8 cellular contexts compared by ENCODE assay signal in the genomic region with DNA sequence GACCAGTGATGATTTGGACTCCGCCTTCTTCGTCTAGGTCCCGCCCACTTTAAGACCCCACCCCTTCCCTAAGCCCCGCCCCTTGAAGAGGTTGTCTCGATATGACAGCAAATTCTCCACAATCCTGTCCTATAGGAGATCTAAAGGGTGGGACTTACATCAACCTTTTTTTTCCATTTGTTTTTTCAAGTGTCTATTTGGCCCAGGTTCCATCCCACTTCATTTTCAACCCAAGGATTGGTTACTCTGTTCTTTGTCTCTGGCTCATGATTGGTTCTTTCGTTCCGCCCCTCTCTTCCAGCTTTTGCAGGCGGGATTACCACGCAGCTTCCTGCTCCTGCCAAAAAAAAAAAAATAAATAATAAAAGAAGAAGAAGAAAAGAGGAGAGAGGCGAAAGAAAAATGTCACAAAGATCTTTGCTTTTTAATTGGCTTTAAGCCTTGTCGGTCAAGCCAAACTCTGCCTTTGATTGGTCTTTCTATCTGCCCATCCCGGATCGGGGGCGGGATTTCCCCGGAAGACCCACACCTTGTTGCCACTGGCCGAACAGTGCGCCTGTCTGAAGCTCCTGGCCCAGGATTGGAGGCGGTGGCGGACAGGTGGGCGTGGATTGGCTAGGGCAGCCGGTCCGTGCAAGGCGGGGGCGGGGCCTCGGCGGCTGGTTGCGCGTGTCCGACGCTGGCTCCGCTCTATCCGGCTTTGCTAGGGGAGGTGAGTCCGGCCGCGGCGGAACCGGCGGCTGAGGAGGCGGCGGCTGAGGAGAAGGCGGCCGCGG. TPM values are rescaled to one million over a fixed set of nuclear protein-coding genes. Genes with fewer than 3 reads are reported as not detected.
A peak's percentile ranks its signal among the peaks of the same experiment; 100 is the strongest.
DNase-seq lines count a peak whose midpoint lies in the region; ATAC-seq and TF ChIP-seq lines count a peak whose summit lies in the region.

No MANE protein-coding gene starts in this region.

- H3K9ac ChIP-seq in mammary epithelial cell (ENCODE audit: insufficient read depth, low read length) = no peak overlapping the region
- peak overlapping the region in 2 of 3 donors; percentile 83 to 85 for H3K9ac ChIP-seq in skeletal muscle tissue (ENCODE audit: low read depth in 1 of 3, low read length in 3 of 3)

- ATAC-seq in GM18873 (IDR thresholded peaks at IDR 0.05; ENCODE audit: low FRiP score, unreplicated experiment) (peak; percentile 85), HG03135 (IDR thresholded peaks at IDR 0.05; ENCODE audit: unreplicated experiment) (peak; percentile 82)

- H3K4me3 ChIP-seq in AG04449 (ENCODE audit: low read depth, low read length) = peak overlapping the region; percentile 78
- peak overlapping the region; percentile 79 to 87 (median 86) for H3K4me3 ChIP-seq in mammary epithelial cell (replicated peaks in 1 of 3; ENCODE audit: insufficient read depth in 1 of 3, low read depth in 2 of 3, low read length in 3 of 3)
- H3K4me3 ChIP-seq in iPS-18c (ENCODE audit: insufficient read depth, low read depth, low read length) = peak overlapping the region; percentile 76; the same call in 1 of the 2 replicates
- H3K4me3 ChIP-seq in skeletal muscle tissue (ENCODE audit: low read length in 3 of 3) = peak overlapping the region; percentile 67 to 81 (median 80)

- POLR2A ChIA-PET in AG04449 (lab: Yijun Ruan, JAX) = interaction anchor here (0.6 to 1.2 kb wide), 9 partner anchors 9 to 365 kb away, joined by 3 to 5 read pairs (median 4); a partner anchor contains a TSS

- BruUV-seq in mammary epithelial cell (replicated peaks; lab: Mats Ljungman, UMichigan) = no TSS peak

- H3K79me2 ChIP-seq in mammary epithelial cell (ENCODE audit: insufficient read depth, low read length) = peaks cover 44% of the 10 kb centered on the region

- dilution Hi-C loops in mammary epithelial cell (cut with HindIII; ENCODE audit: low sequenced_read_pairs) = loop anchor here (5.0 kb wide), 1 partner anchor 36 kb away; no protein-coding TSS in a partner anchor

- CTCF ChIA-PET in AG04449 (lab: Yijun Ruan, JAX) = interaction anchor here (1.2 kb wide), 1 partner anchor 210 kb away, joined by 3 read pairs; no protein-coding TSS in a partner anchor
- CTCF ChIA-PET in mammary epithelial cell (lab: Charles Lee; ENCODE audit: low non-redundant PET) = interaction anchor here (0.7 kb wide), 1 partner anchor 488 kb away, joined by 4 read pairs; no protein-coding TSS in a partner anchor

- 0% methylated on average over 15 of the region's 43 CpGs for WGBS in mammary epithelial cell (ENCODE audit: low coverage, missing lambda C conversion rate)

- DNase-seq in AG04449 (ENCODE audit: low read depth, low spot score) (peak; percentile 99), NCI-H2196 (lab: John Stamatoyannopoulos, UW; ENCODE audit: unreplicated experiment) (peak; percentile 90), mammary epithelial cell (peak; percentile 100)

- TF ChIP-seq CTCF in AG04449 (IDR thresholded peaks at IDR 0.05; ENCODE audit: insufficient read depth, low read length, missing control alignments) (no peak), VCaP (conservative IDR thresholded peaks at IDR 0.05) (no peak), mammary epithelial cell (conservative IDR thresholded peaks at IDR 0.05 in 1 of 2, IDR thresholded peaks at IDR 0.05 in 1 of 2; ENCODE audit: extremely low read depth in 1 of 2, insufficient read depth in 1 of 2, low read depth in 1 of 2, low read length in 2 of 2) (no peak)

- peak overlapping the region; percentile 86 for H2AFZ ChIP-seq in mammary epithelial cell (ENCODE audit: low read depth, low read length)

- in situ Hi-C loops in mammary epithelial cell (cut with MboI; ENCODE audit: low sequenced_read_pairs in 2 of 2) = no loop called here

- no peaks in the 10 kb centered on the region for H3K36me3 ChIP-seq in mammary epithelial cell (ENCODE audit: insufficient read depth, low read length)
- H3K36me3 ChIP-seq in skeletal muscle tissue (ENCODE audit: control insufficient read depth in 3 of 3, insufficient read depth in 3 of 3, low read length in 3 of 3) = peaks cover 0 to 3% (median 0%) of the 10 kb centered on the region in 3 donors

- H3K27me3 ChIP-seq in mammary epithelial cell (ENCODE audit: insufficient read depth, low read length) (no peaks in the 10 kb centered on the region), skeletal muscle tissue (ENCODE audit: control insufficient read depth in 3 of 3, insufficient read depth in 3 of 3, low read length in 3 of 3) (no peaks in the 10 kb centered on the region)

- intact Hi-C loops in mammary epithelial cell (cut with micrococcal nuclease) = loop anchor here (1.0 to 10.0 kb wide), 6 partner anchors 94 to 306 kb away; a partner anchor contains a TSS

- no peaks in the 10 kb centered on the region for H4K20me1 ChIP-seq in mammary epithelial cell (ENCODE audit: insufficient read depth, low read length)

- H3K9me3 ChIP-seq in mammary epithelial cell (replicated peaks; ENCODE audit: insufficient read depth, low read length) (no peaks in the 10 kb centered on the region), iPS-18c (ENCODE audit: control insufficient read depth, insufficient read depth, low read length) (no peaks in the 10 kb centered on the region), skeletal muscle tissue (ENCODE audit: control insufficient read depth in 3 of 3, low read length in 3 of 3) (no peaks in the 10 kb centered on the region)

- H3K4me2 ChIP-seq in mammary epithelial cell (ENCODE audit: insufficient read depth, low read depth, low read length) = peak overlapping the region; percentile 66

- H3K4me1 ChIP-seq in mammary epithelial cell (ENCODE audit: insufficient read depth, low read length) (peaks cover 13% of the 10 kb centered on the region), skeletal muscle tissue (ENCODE audit: control insufficient read depth in 3 of 3, insufficient read depth in 3 of 3, low read length in 3 of 3) (peaks cover 9 to 22% (median 12%) of the 10 kb centered on the region in 3 donors)

- H3K27ac ChIP-seq in VCaP (peak overlapping the region; percentile 85), mammary epithelial cell (ENCODE audit: insufficient read depth, low read depth, low read length) (peak overlapping the region; percentile 21), skeletal muscle tissue (ENCODE audit: low read depth, low read length) (peak overlapping the region; percentile 69)

RNA-seq across cellular contexts. Expression of a gene that starts 1.2 kb away (rescaled TPM):
- total RNA-seq in mammary epithelial cell (10 to 100 TPM; 15.1 to 18.8 TPM), skeletal muscle tissue (14.6 TPM)
- 8.8 TPM for polyA plus RNA-seq in mammary epithelial cell
- polyA minus RNA-seq in mammary epithelial cell = 32.1 TPM

Comparison
In these comparisons a context has a peak if more than half of its experiments do, and no peak if none do; other contexts are left out.
1. Peak in every context shown above with its lines: DNase-seq, ATAC-seq, H3K4me3 ChIP-seq and H3K27ac ChIP-seq.
2. H3K27ac ChIP-seq: peak in every context shown above with its lines; median percentile 85 in VCaP; 69 in skeletal muscle tissue; 21 in mammary epithelial cell.